8 cellular contexts compared by ENCODE assay signal in the genomic region with DNA sequence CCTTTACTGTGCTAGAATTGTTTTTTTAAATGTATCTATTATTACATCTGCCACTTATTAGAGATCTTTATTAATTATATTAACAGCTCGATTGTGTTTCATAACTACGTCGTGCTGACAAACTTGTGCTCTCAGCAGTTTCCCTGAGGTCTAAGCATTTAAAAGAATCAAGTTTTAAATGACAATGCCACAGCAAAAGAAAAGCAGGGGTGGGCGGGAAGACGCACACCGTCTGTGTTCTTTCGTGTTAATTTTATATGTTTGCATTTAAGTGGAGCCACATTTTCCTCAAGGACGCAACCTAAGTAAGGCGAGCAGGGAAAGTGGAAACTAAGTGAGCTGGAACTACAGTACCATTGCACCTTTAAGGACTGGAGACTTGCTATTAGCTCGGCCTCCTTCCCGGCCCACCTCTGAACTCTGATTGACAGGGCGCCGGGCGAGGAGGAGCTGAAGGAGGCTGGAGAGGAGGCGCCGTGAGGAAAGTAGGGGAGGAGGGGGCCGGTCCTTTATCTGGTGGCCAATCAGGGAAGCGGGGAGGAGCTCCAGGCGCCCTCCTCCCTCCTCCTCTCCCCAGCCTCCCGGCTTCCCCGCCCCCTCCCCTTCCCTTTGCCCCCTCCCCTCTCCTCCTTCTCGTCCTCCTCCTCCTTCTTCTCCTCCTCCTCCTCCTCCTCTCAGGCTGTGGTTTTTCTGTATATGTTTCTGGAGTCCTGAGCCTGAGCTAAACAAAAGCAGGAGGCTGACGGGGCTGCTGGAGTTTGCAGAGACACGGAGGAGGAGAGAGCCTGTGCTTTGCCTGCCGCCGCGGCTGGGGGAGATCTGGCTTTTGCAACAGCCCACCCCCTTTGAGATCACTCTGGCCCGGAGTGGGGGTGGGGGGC. TPM values are rescaled to one million over a fixed set of nuclear protein-coding genes. Genes with fewer than 3 reads are reported as not detected.
DNase-seq lines count a peak whose midpoint lies in the region; ATAC-seq, FAIRE-seq and TF ChIP-seq lines count a peak whose summit lies in the region.

A gene (plus strand): TSS at position 724 of the 881 bp plus-strand sequence.

- ATAC-seq in GM18909 (IDR thresholded peaks at IDR 0.05; ENCODE audit: poor library complexity, unreplicated experiment), result peak; percentile 100
- ATAC-seq in HG03196 (IDR thresholded peaks at IDR 0.05; ENCODE audit: unreplicated experiment), result peak; percentile 100

- H3K4me3 ChIP-seq in ACC112 (ENCODE audit: low read depth, low read length) (peak within 1 kb of the TSS; percentile 89), choroid plexus epithelial cell (ENCODE audit: low read depth, low read length) (peak within 1 kb of the TSS; percentile 63), kidney (ENCODE audit: low read length in 2 of 2) (peak within 1 kb of the TSS; percentile 77 to 93)

- no peaks in the 10 kb centered on the region for H3K27me3 ChIP-seq in ACC112 (ENCODE audit: insufficient read depth, low read length)

- peak; percentile 98 for FAIRE-seq in kidney (lab: Jason Lieb, UNC)

- peak within 1 kb of the TSS; percentile 45 for H3K27ac ChIP-seq in ACC112 (ENCODE audit: low read depth, low read length)
- peak within 1 kb of the TSS; percentile 68 to 89 for H3K27ac ChIP-seq in kidney (ENCODE audit: low read depth in 2 of 2, low read length in 2 of 2)

- no peaks in the 10 kb centered on the region for H3K9me3 ChIP-seq in kidney (ENCODE audit: control insufficient read depth in 1 of 2, low read length in 2 of 2)

- intact Hi-C loops in kidney (cut with DNase I), result no loop called here

- H2AFZ ChIP-seq in ACC112 (ENCODE audit: low read length, unreplicated experiment), result peak within 1 kb of the TSS; percentile 97

- TF ChIP-seq CTCF in choroid plexus epithelial cell (conservative IDR thresholded peaks at IDR 0.05; ENCODE audit: low read depth, low read length), result no peak
- no peak for TF ChIP-seq CTCF in kidney (IDR thresholded peaks at IDR 0.05; ENCODE audit: borderline replicate concordance, extremely low read depth, insufficient read depth)

- peaks cover 34% of the 10 kb centered on the region for H3K79me2 ChIP-seq in ACC112 (ENCODE audit: control insufficient read depth, insufficient read depth, low read length, unreplicated experiment)

- peak within 1 kb of the TSS; percentile 77 to 85 for H3K9ac ChIP-seq in kidney (ENCODE audit: low read length in 2 of 2)

- H3K4me1 ChIP-seq in ACC112 (ENCODE audit: control insufficient read depth, insufficient read depth, low read length, unreplicated experiment), result no peaks in the 10 kb centered on the region
- H3K4me1 ChIP-seq in kidney (ENCODE audit: control insufficient read depth in 1 of 2, insufficient read depth in 1 of 2, low read depth in 1 of 2, low read length in 2 of 2), result peaks cover 0 to 8% of the 10 kb centered on the region in 2 donors

- peak; percentile 96 for DNase-seq in NCI-H345 treated with DMSO at 0.1 percent for 48 hours (lab: John Stamatoyannopoulos, UW; ENCODE audit: unreplicated experiment)
- peak; percentile 47 for DNase-seq in activated CD4-positive, alpha-beta T cell treated with anti-CD3 and anti-CD28 coated beads for 1 hour
- DNase-seq in choroid plexus epithelial cell (ENCODE audit: low read depth), result peak; percentile 99
- DNase-seq in kidney, result peak; percentile 99
- peak; percentile 56 to 57 (median 56) for DNase-seq in stimulated activated CD4-positive, alpha-beta T cell treated with anti-CD3 and anti-CD28 coated beads, Interleukin-12 subunit alpha, Interleukin-12 subunit beta, amount 100 ng/mL, for 48 hours (ENCODE audit: low read depth in 2 of 3, low spot score in 1 of 3)

- H3K36me3 ChIP-seq in ACC112 (ENCODE audit: insufficient read depth, low read length) (no peaks in the 10 kb centered on the region), kidney (ENCODE audit: control insufficient read depth in 1 of 2, insufficient read depth in 2 of 2, low read length in 2 of 2) (no peaks in the 10 kb centered on the region)

RNA-seq across cellular contexts. Expression of the gene that starts here (rescaled TPM):
- 91.5 TPM for total RNA-seq in kidney
- 14.9 TPM for polyA plus RNA-seq in kidney (ENCODE audit: insufficient read depth, low read depth, low replicate concordance)

Comparison
In these comparisons a context has a peak if more than half of its experiments do, and no peak if none do; other contexts are left out.
1. Peak in every context shown above with its lines: DNase-seq, ATAC-seq, H3K4me3 ChIP-seq and H3K27ac ChIP-seq.
2. DNase-seq: peak in every context shown above with its lines; median percentile 99 in choroid plexus epithelial cell; 99 in kidney; 96 in NCI-H345 treated with DMSO at 0.1 percent for 48 hours; 56 in stimulated activated CD4-positive, alpha-beta T cell treated with anti-CD3 and anti-CD28 coated beads, Interleukin-12 subunit alpha, Interleukin-12 subunit beta, amount 100 ng/mL, for 48 hours; 47 in activated CD4-positive, alpha-beta T cell treated with anti-CD3 and anti-CD28 coated beads for 1 hour.